7 cellular contexts compared by ENCODE assay signal in genomic region chr9:40915660-40916398, GRCh38.
A peak's percentile ranks its signal among the peaks of the same experiment; 100 is the strongest.
DNase-seq lines count a peak whose midpoint lies in the region; ATAC-seq, FAIRE-seq and TF ChIP-seq lines count a peak whose summit lies in the region.
"Not testable (repeated sequence)": the region's sequence is repeated elsewhere in the genome, so short reads cannot be mapped to it uniquely, and the experiment has no call there.

No MANE protein-coding gene starts in this region.

- H2BK120ac ChIP-seq in H9 (ENCODE audit: low read depth, low read length, poor library complexity, severe bottlenecking), result not testable (repeated sequence)

- not testable (repeated sequence) for H3K4me1 ChIP-seq in H9 (ENCODE audit: insufficient read depth, low read length); OCI-LY1 (ENCODE audit: insufficient read depth, low read length, severe bottlenecking); endodermal cell (ENCODE audit: control insufficient read depth, insufficient read depth, low read length); kidney (ENCODE audit: control insufficient read depth in 1 of 2, insufficient read depth in 1 of 2, low read depth in 1 of 2, low read length in 2 of 2); upper lobe of right lung

- H3K27ac ChIP-seq in H9 (ENCODE audit: insufficient read length, low read depth, low read length); OCI-LY1 (ENCODE audit: low read depth, low read length, poor library complexity, severe bottlenecking); endodermal cell (ENCODE audit: low read depth, low read length); kidney (ENCODE audit: low read depth in 2 of 2, low read length in 2 of 2); upper lobe of right lung: not testable (repeated sequence)

- H3K4me3 ChIP-seq in OCI-LY1 (ENCODE audit: low read depth, low read length, poor library complexity, severe bottlenecking), result peak overlapping the region; percentile 25
- H3K4me3 ChIP-seq in endodermal cell (ENCODE audit: low read length); kidney (ENCODE audit: low read length in 2 of 2); upper lobe of right lung: not testable (repeated sequence)

- H3K4me1 Mint-ChIP-seq in H9, endodermal cell: not testable (repeated sequence)

- not testable (repeated sequence) for H4K91ac ChIP-seq in H9 (ENCODE audit: insufficient read length, low read depth, low read length)

- not testable (repeated sequence) for H2BK12ac ChIP-seq in H9 (ENCODE audit: insufficient read length, low read depth, low read length)

- not testable (repeated sequence) for H3F3A ChIP-seq in OCI-LY1 (ENCODE audit: insufficient read depth, low read length)

- not testable (repeated sequence) for H3K36me3 ChIP-seq in OCI-LY1 (ENCODE audit: insufficient read depth, low read length); endodermal cell (ENCODE audit: control insufficient read depth, insufficient read depth, low read length); kidney (ENCODE audit: control insufficient read depth in 1 of 2, insufficient read depth in 2 of 2, low read length in 2 of 2); upper lobe of right lung

- H3K23me2 ChIP-seq in H9 (ENCODE audit: insufficient read length, low read depth, low read length, poor library complexity, severe bottlenecking), result not testable (repeated sequence)

- H2AK5ac ChIP-seq in H9 (ENCODE audit: insufficient read length, low read length), result not testable (repeated sequence)

- WGBS in H9 (ENCODE audit: extremely low coverage, insufficient read length, low lambda C conversion rate), result no CpG with 5 or more reads among the region's 13 CpGs
- WGBS in endodermal cell (ENCODE audit: insufficient coverage in 1 of 2, insufficient read length in 1 of 2), 2 experiments, result 78 to 81% methylated on average over 13 of the region's 13 CpGs

- H4K20me1 ChIP-seq in H9 (ENCODE audit: control insufficient read depth, insufficient read depth, insufficient read length); OCI-LY1 (ENCODE audit: insufficient read depth, low read length): not testable (repeated sequence)

- peaks cover 54% of the 10 kb centered on the region for H3K9me3 ChIP-seq in H9 (ENCODE audit: control insufficient read depth, low read depth, low read length)
- H3K9me3 ChIP-seq in OCI-LY1 (ENCODE audit: low read length), result not testable (repeated sequence)
- peaks cover 52% of the 10 kb centered on the region for H3K9me3 ChIP-seq in endodermal cell (ENCODE audit: control insufficient read depth, low read length)
- H3K9me3 ChIP-seq in kidney (ENCODE audit: control insufficient read depth in 1 of 2, low read length in 2 of 2), result peaks cover 40 to 60% of the 10 kb centered on the region in 2 donors
- peaks cover 84% of the 10 kb centered on the region for H3K9me3 ChIP-seq in upper lobe of right lung

- H3K36me3 Mint-ChIP-seq in H9 (ENCODE audit: insufficient read depth in 1 of 3, low read depth in 3 of 3), result peaks cover 14 to 61% (median 29%) of the 10 kb centered on the region in 3 experiments
- not testable (repeated sequence) for H3K36me3 Mint-ChIP-seq in endodermal cell (ENCODE audit: low read depth)

- not testable (repeated sequence) for H2AFZ ChIP-seq in H9 (ENCODE audit: low read length); OCI-LY1 (ENCODE audit: low read length)

- H3K18ac ChIP-seq in H9 (ENCODE audit: insufficient read length, low read depth, low read length), result not testable (repeated sequence)

- H3K27me3 ChIP-seq in H9 (ENCODE audit: insufficient read depth, low read length), result peaks cover 39% of the 10 kb centered on the region
- H3K27me3 ChIP-seq in OCI-LY1 (ENCODE audit: insufficient read depth, low read length); upper lobe of right lung: not testable (repeated sequence)
- H3K27me3 ChIP-seq in endodermal cell (ENCODE audit: control insufficient read depth, insufficient read depth, low read length, poor library complexity, severe bottlenecking), result peaks cover 21% of the 10 kb centered on the region

- H4K8ac ChIP-seq in H9 (replicated peaks; ENCODE audit: insufficient read length, low read depth, low read length), result not testable (repeated sequence)

- not testable (repeated sequence) for FAIRE-seq in kidney (lab: Jason Lieb, UNC)

- not testable (repeated sequence) for TF ChIP-seq CTCF in H9 (conservative IDR thresholded peaks at IDR 0.05); OCI-LY1 (IDR thresholded peaks at IDR 0.05; ENCODE audit: low read length); endodermal cell (conservative IDR thresholded peaks at IDR 0.05); kidney (IDR thresholded peaks at IDR 0.05; ENCODE audit: borderline replicate concordance, extremely low read depth, insufficient read depth); upper lobe of right lung (IDR thresholded peaks at IDR 0.05)

- not testable (repeated sequence) for H3K4me3 Mint-ChIP-seq in H9, endodermal cell

- H3K9me3 Mint-ChIP-seq in H9, result peaks cover 92 to 93% of the 10 kb centered on the region in 2 experiments
- H3K9me3 Mint-ChIP-seq in endodermal cell, result peaks cover 94% of the 10 kb centered on the region

- not testable (repeated sequence) for H3K79me2 ChIP-seq in H9 (ENCODE audit: insufficient read depth, low read length); OCI-LY1 (ENCODE audit: insufficient read depth, low read length)

- H3T11ph ChIP-seq in H9 (ENCODE audit: low read length), result not testable (repeated sequence)

- H3K27me3 Mint-ChIP-seq in H9 (ENCODE audit: low read depth), result peaks cover 99% of the 10 kb centered on the region
- H3K27me3 Mint-ChIP-seq in endodermal cell (ENCODE audit: insufficient read depth), result peaks cover 94% of the 10 kb centered on the region

- ATAC-seq in upper lobe of right lung, result not testable (repeated sequence)

- not testable (repeated sequence) for H2BK20ac ChIP-seq in H9 (ENCODE audit: low read depth, low read length, poor library complexity, severe bottlenecking)

- H3K9me2 ChIP-seq in OCI-LY1 (ENCODE audit: low read depth, low read length), result not testable (repeated sequence)

- H2BK5ac ChIP-seq in H9 (ENCODE audit: insufficient read length, low read length), result not testable (repeated sequence)

- not testable (repeated sequence) for H3K4me2 ChIP-seq in H9 (ENCODE audit: insufficient read depth, insufficient read length, low read length)
- H3K4me2 ChIP-seq in OCI-LY1 (ENCODE audit: low read length), result peak overlapping the region; percentile 44; the same call in 1 of the 2 replicates

- DNase-seq in H9, result peak; percentile 24
- DNase-seq in activated CD8-positive, alpha-beta memory T cell treated with anti-CD3 and anti-CD28 coated beads for 24 hours, result peak; percentile 46
- DNase-seq in endodermal cell, result peak; percentile 47
- peak; percentile 70 for DNase-seq in kidney
- DNase-seq in mucosa of gallbladder (ENCODE audit: low spot score), result peak; percentile 9
- peak; percentile 61 for DNase-seq in upper lobe of right lung

- H3K4ac ChIP-seq in H9 (ENCODE audit: low read depth, low read length), result not testable (repeated sequence)

- not testable (repeated sequence) for H3K56ac ChIP-seq in H9 (ENCODE audit: insufficient read length, low read depth, low read length)

- not testable (repeated sequence) for H2BK15ac ChIP-seq in H9 (ENCODE audit: low read depth, low read length)

- not testable (repeated sequence) for H3K79me1 ChIP-seq in H9 (ENCODE audit: insufficient read depth, low read depth, low read length, poor library complexity, severe bottlenecking)

- not testable (repeated sequence) for H3K9ac ChIP-seq in H9 (ENCODE audit: extremely low read depth, insufficient read length, low read length); OCI-LY1 (ENCODE audit: low read length); endodermal cell (ENCODE audit: extremely low read depth, low read length, poor library complexity, severe bottlenecking); kidney (ENCODE audit: low read length in 2 of 2)

- intact Hi-C loops in kidney (cut with DNase I); upper lobe of right lung (cut with DNase I): not testable (repeated sequence)

- H3K23ac ChIP-seq in H9 (ENCODE audit: insufficient read length, low read depth, low read length), result not testable (repeated sequence)

- H3K27ac Mint-ChIP-seq in H9, endodermal cell: not testable (repeated sequence)

- H4K5ac ChIP-seq in H9 (ENCODE audit: insufficient read length, low read depth, low read length), result not testable (repeated sequence)

- H3K14ac ChIP-seq in H9 (ENCODE audit: insufficient read depth, low read length), result not testable (repeated sequence)

Comparison
In these comparisons a context has a peak if more than half of its experiments do, and no peak if none do; other contexts are left out.
1. DNase-seq: peak in every context shown above with its lines; median percentile 70 in kidney; 61 in upper lobe of right lung; 47 in endodermal cell; 46 in activated CD8-positive, alpha-beta memory T cell treated with anti-CD3 and anti-CD28 coated beads for 24 hours; 24 in H9; 9 in mucosa of gallbladder.